Comparison of ENCODE assay signal across 8 cellular contexts in the genomic region with DNA sequence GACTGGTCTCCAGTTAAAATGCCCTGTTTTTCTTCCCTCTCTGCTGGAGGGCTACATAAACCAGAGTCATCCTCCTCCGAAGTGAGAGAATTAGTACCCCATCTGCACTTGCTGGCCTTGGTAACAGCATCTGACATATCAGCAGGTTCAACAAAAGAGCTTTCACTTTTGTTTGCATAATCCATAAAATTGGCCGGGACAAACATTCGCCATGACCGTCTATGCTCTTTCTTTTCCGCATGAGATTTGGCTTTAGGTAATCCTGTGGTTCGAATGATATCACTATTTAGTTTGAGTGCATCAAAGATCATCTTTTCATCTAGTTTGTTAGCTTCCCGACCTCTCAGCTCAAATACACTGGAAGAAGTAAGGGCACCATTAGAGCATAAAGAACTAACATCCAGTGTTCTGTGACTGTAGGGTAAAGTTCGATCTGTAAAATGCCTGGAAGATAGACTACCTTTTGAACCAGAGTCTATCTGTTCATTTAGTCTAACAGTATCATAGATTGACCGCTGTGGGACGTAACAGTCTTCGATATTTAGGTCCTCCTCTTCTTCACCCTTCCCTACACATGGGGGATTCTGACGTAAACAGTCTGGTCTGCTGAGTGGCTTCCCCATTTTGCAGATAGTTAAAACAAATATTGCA.
DNase-seq lines count a peak whose midpoint lies in the region; ATAC-seq, FAIRE-seq and TF ChIP-seq lines count a peak whose summit lies in the region.

No MANE protein-coding gene starts in this region.

- H3K4me1 Mint-ChIP-seq in activated naive CD4-positive, alpha-beta T cell treated with anti-CD3 and anti-CD28 coated beads for 36 hours (ENCODE audit: low read depth), result no peaks in the 10 kb centered on the region

- WGBS in psoas muscle, 3 donors, result 27 to 40% (median 31%) methylated on average over 12 of the region's 12 CpGs

- peak; percentile 48 for FAIRE-seq in endometrium (lab: Jason Lieb, UNC)

- H3K27me3 Mint-ChIP-seq in activated naive CD4-positive, alpha-beta T cell treated with anti-CD3 and anti-CD28 coated beads for 36 hours (ENCODE audit: low read depth), result no peaks in the 10 kb centered on the region

- H3K4me1 ChIP-seq in psoas muscle, result peaks cover 55% of the 10 kb centered on the region

- no peak for TF ChIP-seq CTCF in psoas muscle (IDR thresholded peaks at IDR 0.05)

- no peak overlapping the region for H3K27ac Mint-ChIP-seq in activated naive CD4-positive, alpha-beta T cell treated with anti-CD3 and anti-CD28 coated beads for 36 hours

- intact Hi-C loops in psoas muscle (cut with DNase I), result no loop called here
- intact Hi-C loops in activated naive CD4-positive, alpha-beta T cell treated with anti-CD3 and anti-CD28 coated beads for 36 hours (cut with micrococcal nuclease), result loop anchor here (5.0 kb wide), 2 partner anchors 134 to 674 kb away; no protein-coding TSS in a partner anchor

- DNase-seq in EL, result peak; percentile 46
- peak; percentile 53 to 65 for DNase-seq in NCI-H526 (lab: John Stamatoyannopoulos, UW)
- no peak for DNase-seq in psoas muscle
- no peak for DNase-seq in mesenteric fat pad (ENCODE audit: low spot score)
- DNase-seq in stimulated activated naive CD8-positive, alpha-beta T cell treated with anti-CD3 and anti-CD28 coated beads, Interleukin-15, Interleukin-2, amounts not matched to agents 100 U/mL and 50 U/mL, for 24 hours, result no peak
- no peak for DNase-seq in activated naive CD4-positive, alpha-beta T cell treated with anti-CD3 and anti-CD28 coated beads for 36 hours
- DNase-seq in NCI-H2171 (lab: John Stamatoyannopoulos, UW), result no peak

- no peak overlapping the region for H3K4me3 Mint-ChIP-seq in activated naive CD4-positive, alpha-beta T cell treated with anti-CD3 and anti-CD28 coated beads for 36 hours

- H3K9me3 Mint-ChIP-seq in activated naive CD4-positive, alpha-beta T cell treated with anti-CD3 and anti-CD28 coated beads for 36 hours, result no peaks in the 10 kb centered on the region

- H3K9me3 ChIP-seq in psoas muscle, result no peaks in the 10 kb centered on the region

- CTCF ChIA-PET in activated naive CD4-positive, alpha-beta T cell treated with anti-CD3 and anti-CD28 coated beads for 36 hours (lab: Charles Lee), result interaction anchor here (0.9 to 2.5 kb wide), 6 partner anchors 10 to 54 kb away, joined by 3 to 27 read pairs (median 8); no protein-coding TSS in a partner anchor

- no peaks in the 10 kb centered on the region for H3K36me3 Mint-ChIP-seq in activated naive CD4-positive, alpha-beta T cell treated with anti-CD3 and anti-CD28 coated beads for 36 hours (ENCODE audit: low read depth)

- ATAC-seq in psoas muscle, result no peak
- no peak for ATAC-seq in stimulated activated naive CD8-positive, alpha-beta T cell treated with anti-CD3 and anti-CD28 coated beads, Interleukin-15, Interleukin-2, amounts not matched to agents 100 U/mL and 50 U/mL, for 24 hours

- peaks cover 0 to 8% of the 10 kb centered on the region in 2 donors for H3K36me3 ChIP-seq in psoas muscle (ENCODE audit: insufficient read depth in 1 of 2, low read depth in 1 of 2)

- peak overlapping the region; percentile 80 for H3K27ac ChIP-seq in psoas muscle

- no peaks in the 10 kb centered on the region for H3K27me3 ChIP-seq in psoas muscle (ENCODE audit: insufficient read depth in 3 of 3, low read length in 2 of 3)

- H3K4me3 ChIP-seq in psoas muscle, result peak overlapping the region; percentile 62

Comparison
In these comparisons a context has a peak if more than half of its experiments do, and no peak if none do; other contexts are left out.
1. DNase-seq: peak in EL (single experiment) and NCI-H526 (2 of 2); none in psoas muscle (0 of 2), mesenteric fat pad (single experiment), stimulated activated naive CD8-positive, alpha-beta T cell treated with anti-CD3 and anti-CD28 coated beads, Interleukin-15, Interleukin-2, amounts not matched to agents 100 U/mL and 50 U/mL, for 24 hours (single experiment), activated naive CD4-positive, alpha-beta T cell treated with anti-CD3 and anti-CD28 coated beads for 36 hours (single experiment) and NCI-H2171 (single experiment).